ENCODE assay signal across 1 cellular context in the genomic region with DNA sequence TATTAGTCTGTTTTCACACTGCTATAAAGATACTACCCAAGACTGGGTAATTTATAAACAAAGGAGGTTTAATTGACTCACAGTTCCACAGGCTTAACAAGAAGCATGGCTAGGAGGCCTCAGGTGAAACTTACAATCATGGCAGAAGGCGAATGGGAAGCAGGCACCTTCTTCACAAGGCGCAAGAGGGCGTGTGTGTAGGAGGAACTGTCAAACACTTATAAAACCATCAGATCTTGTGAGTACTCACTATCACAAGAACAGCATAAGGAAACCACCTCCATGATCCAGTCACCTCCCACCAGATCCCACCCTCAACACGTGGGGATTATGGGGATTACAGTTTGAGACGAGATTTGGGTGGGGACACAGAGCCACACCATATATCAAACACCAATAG. TPM values are rescaled to one million over a fixed set of nuclear protein-coding genes. Genes with fewer than 3 reads are reported as not detected.
"Had no signal": no experiment of that assay in that cellular context is flagged by ENCODE, and none has a peak within 500 bp of the region (broad histone marks: within the 10 kb centered on the region; RNA-seq: fewer than 3 reads in every experiment).

No MANE protein-coding gene starts in this region.

RNA-seq across cellular contexts. Expression of a gene that starts 43.1 kb away (rescaled TPM):
- polyA plus RNA-seq: SK-N-SH had no signal
